ENCODE assay signal across 7 cellular contexts in genomic region chr10:31731711-31732110, GRCh38.
"Had no signal": no experiment of that assay in that cellular context is flagged by ENCODE, and none has a peak within 500 bp of the region (broad histone marks: within the 10 kb centered on the region; RNA-seq: fewer than 3 reads in every experiment).

No MANE protein-coding gene starts in this region.

- H3K4me2 ChIP-seq: GM23338 had no signal

- H3K4me1 ChIP-seq: HAP-1 had no signal

- H3K27ac ChIP-seq: GM23248 had no signal

- H3K27ac Mint-ChIP-seq: GM23338, H9, HFFc6 had no signal

- H3K9me3 ChIP-seq: HAP-1 had no signal

- H3K4me3 ChIP-seq: GM23248, GM23338, HAP-1 had no signal

- H2AFZ ChIP-seq: GM23248, GM23338 had no signal

- H3K9me3 Mint-ChIP-seq: HFFc6 had no signal

- DNase-seq: GM23248, GOT3, H9, HCEC 1CT, HFFc6 had no signal

- H3K36me3 ChIP-seq: HAP-1 had no signal

- H3K9ac ChIP-seq: GM23248 had no signal

- H3K4me3 Mint-ChIP-seq: GM23338, H9, HFFc6 had no signal
